ENCODE assay signal across 1 cellular context in genomic region chr4:86593726-86594558, GRCh38.
TF ChIP-seq lines count a peak whose summit lies in the region.

Gene PTPN13, plus strand, starts transcription at chr4:86594315. Its CDS starts 40,942 bp downstream, at chr4:86635257.

TF ChIP-seq in H1, 55 proteins besides CTCF, POLR2A, EP300 and RAD21 (continued from another document):
- TF ChIP-seq SAP30 (IDR thresholded peaks at IDR 0.05; ENCODE audit: insufficient read depth, insufficient replicate concordance, low read length) = peak; percentile 93
- no peak for TF ChIP-seq CBX5 (IDR thresholded peaks at IDR 0.05; ENCODE audit: low read depth, low read length)
- no peak for TF ChIP-seq NRF1 (IDR thresholded peaks at IDR 0.05; ENCODE audit: low read depth, low read length)
- no peak for TF ChIP-seq JUN (IDR thresholded peaks at IDR 0.05; ENCODE audit: low read depth, low read length)
- peak; percentile 44; the same call in 1 of the 2 replicates for TF ChIP-seq ATF2 (IDR thresholded peaks at IDR 0.05; ENCODE audit: low read length)
- TF ChIP-seq RBBP5 (IDR thresholded peaks at IDR 0.05; ENCODE audit: borderline replicate concordance, low read depth, low read length) = peak; percentile 85; the same call in 1 of the 2 replicates
- TF ChIP-seq HDAC6 (IDR thresholded peaks at IDR 0.05; ENCODE audit: low read depth, low read length) = no peak
- no peak for TF ChIP-seq SP2 (IDR thresholded peaks at IDR 0.05; ENCODE audit: low read length)
- peak; percentile 54; the same call in 1 of the 2 replicates for TF ChIP-seq TEAD4 (IDR thresholded peaks at IDR 0.05; ENCODE audit: low read depth, low read length)
- TF ChIP-seq CBX8 (IDR thresholded peaks at IDR 0.05; ENCODE audit: borderline replicate concordance, low read depth, low read length) = no peak
- TF ChIP-seq SP1 (IDR thresholded peaks at IDR 0.05; ENCODE audit: low read depth, low read length) = peak; percentile 87
- no peak for TF ChIP-seq CHD7 (IDR thresholded peaks at IDR 0.05; ENCODE audit: insufficient replicate concordance, low read length)
- no peak for TF ChIP-seq ZNF274 (IDR thresholded peaks at IDR 0.05; ENCODE audit: borderline replicate concordance, extremely low read depth, low read length)
- TF ChIP-seq POLR2AphosphoS5 (IDR thresholded peaks at IDR 0.05; ENCODE audit: low read depth, low read length) = peak; percentile 93
- no peak for TF ChIP-seq KDM5A (IDR thresholded peaks at IDR 0.05; ENCODE audit: low read length)
- no peak for TF ChIP-seq BACH1 (IDR thresholded peaks at IDR 0.05; ENCODE audit: low read length)
- no peak; a peak in 2 of 4 replicates for TF ChIP-seq HDAC2 (IDR thresholded peaks at IDR 0.05; ENCODE audit: borderline replicate concordance in 1 of 2, low read depth in 2 of 2, low read length in 2 of 2)
- TF ChIP-seq JUND (IDR thresholded peaks at IDR 0.05; ENCODE audit: low read length) = no peak; the same call in 1 of the 2 replicates
- no peak for TF ChIP-seq CEBPB (IDR thresholded peaks at IDR 0.05; ENCODE audit: low read depth, low read length)
- no peak for TF ChIP-seq ATF3 (IDR thresholded peaks at IDR 0.05; ENCODE audit: insufficient read depth, low read depth, low read length)
- no peak for TF ChIP-seq FOSL1 (IDR thresholded peaks at IDR 0.05; ENCODE audit: insufficient read depth, low read depth, low read length)
- TF ChIP-seq RFX5 (IDR thresholded peaks at IDR 0.05; ENCODE audit: borderline replicate concordance, low read depth, low read length) = peak; percentile 45; the same call in 1 of the 2 replicates
- no peak; the same call in 1 of the 2 replicates for TF ChIP-seq GTF2F1 (IDR thresholded peaks at IDR 0.05; ENCODE audit: borderline replicate concordance, low read depth, low read length)
- TF ChIP-seq POU5F1 (IDR thresholded peaks at IDR 0.05; ENCODE audit: low read depth, low read length) = no peak
- peak; percentile 24 for TF ChIP-seq TAF7 (optimal IDR thresholded peaks at IDR 0.05; ENCODE audit: borderline replicate concordance, low read depth, low read length)
- TF ChIP-seq E2F6 (IDR thresholded peaks at IDR 0.05) = peak; percentile 49
- TF ChIP-seq SIRT6 (IDR thresholded peaks at IDR 0.05; ENCODE audit: low read length) = no peak
- peak; percentile 91 for TF ChIP-seq TAF1 (IDR thresholded peaks at IDR 0.05; ENCODE audit: low read depth, low read length)
- no peak for TF ChIP-seq CTBP2 (IDR thresholded peaks at IDR 0.05; ENCODE audit: borderline replicate concordance, insufficient read depth, insufficient read length, low read length)
- TF ChIP-seq USF2 (IDR thresholded peaks at IDR 0.05; ENCODE audit: low read length) = no peak
- TF ChIP-seq KDM4A (IDR thresholded peaks at IDR 0.05; ENCODE audit: low read depth, low read length, severe bottlenecking) = no peak
- no peak for TF ChIP-seq SUZ12 (IDR thresholded peaks at IDR 0.05; ENCODE audit: low read length)
- TF ChIP-seq EGR1 (IDR thresholded peaks at IDR 0.05; ENCODE audit: borderline replicate concordance, low read depth, low read length) = no peak
- no peak for TF ChIP-seq EZH2 (IDR thresholded peaks at IDR 0.05; ENCODE audit: low read depth, low read length, severe bottlenecking)
- no peak for TF ChIP-seq CHD1 (IDR thresholded peaks at IDR 0.05; ENCODE audit: low read depth, low read length)
- peak; percentile 96 for TF ChIP-seq TBP (IDR thresholded peaks at IDR 0.05; ENCODE audit: low read depth, low read length)
- 0 out of 2 replicates have a peak, but pooled peaks have one; percentile 1 for TF ChIP-seq CREB1 (IDR thresholded peaks at IDR 0.05)
- TF ChIP-seq TCF12 (IDR thresholded peaks at IDR 0.05; ENCODE audit: low read depth, low read length) = no peak
- TF ChIP-seq MAX (IDR thresholded peaks at IDR 0.05) = peak; percentile 90
- TF ChIP-seq RNF2 (IDR thresholded peaks at IDR 0.05; ENCODE audit: borderline replicate concordance, low read depth, low read length, missing control alignments, poor library complexity, severe bottlenecking) = no peak
- no peak for TF ChIP-seq BCL11A (IDR thresholded peaks at IDR 0.05; ENCODE audit: low read depth in 2 of 2, low read length in 2 of 2)
- peak; percentile 81; the same call in 1 of the 2 replicates for TF ChIP-seq PHF8 (conservative IDR thresholded peaks at IDR 0.05; ENCODE audit: low read depth, low read length)
- no peak for TF ChIP-seq RXRA (IDR thresholded peaks at IDR 0.05; ENCODE audit: insufficient read depth, low read depth, low read length)
- no peak for TF ChIP-seq KDM1A (IDR thresholded peaks at IDR 0.05; ENCODE audit: borderline replicate concordance, low read length)
TF ChIP-seq in H1: peak in this region for 20.
